ENCODE assay signal across 10 cellular contexts in genomic region chr17:57663326-57664070, GRCh38.
DNase-seq lines count a peak whose midpoint lies in the region; ATAC-seq and TF ChIP-seq lines count a peak whose summit lies in the region.
"Had no signal": no experiment of that assay in that cellular context is flagged by ENCODE, and none has a peak within 500 bp of the region (broad histone marks: within the 10 kb centered on the region; RNA-seq: fewer than 3 reads in every experiment).

No MANE protein-coding gene starts in this region.

- peak overlapping the region; percentile 49 for H3K4me3 ChIP-seq in coronary artery

- H3K36me3 Mint-ChIP-seq in nephron (ENCODE audit: low read depth) = peaks cover 10% of the 10 kb centered on the region
- peaks cover 3% of the 10 kb centered on the region for H3K36me3 Mint-ChIP-seq in activated CD4-positive, alpha-beta T cell treated with anti-CD3 and anti-CD28 coated beads, Interleukin-2, amount 10 ng/mL, durations not matched to agents 24 days and 14 days (ENCODE audit: low read depth)

- H3K27me3 Mint-ChIP-seq in stimulated activated naive CD8-positive, alpha-beta T cell treated with anti-CD3 and anti-CD28 coated beads, Interleukin-15, amount 100 ng/mL, for 72 hours = no peaks in the 10 kb centered on the region
- H3K27me3 Mint-ChIP-seq in nephron (ENCODE audit: low read depth) = peaks cover 7% of the 10 kb centered on the region
- H3K27me3 Mint-ChIP-seq in activated CD4-positive, alpha-beta T cell treated with anti-CD3 and anti-CD28 coated beads, Interleukin-2, amount 10 ng/mL, durations not matched to agents 24 days and 14 days = no peaks in the 10 kb centered on the region
- H3K27me3 Mint-ChIP-seq: naive thymus-derived CD4-positive, alpha-beta T cell; stimulated activated naive CD8-positive, alpha-beta T cell treated with anti-CD3 and anti-CD28 coated beads, Interleukin-15, Interleukin-2, amounts not matched to agents 100 ng/mL and 50 ng/mL, for 24 hours had no signal

- H3K9me3 Mint-ChIP-seq in stimulated activated naive CD8-positive, alpha-beta T cell treated with anti-CD3 and anti-CD28 coated beads, Interleukin-15, amount 100 ng/mL, for 72 hours = no peaks in the 10 kb centered on the region
- H3K9me3 Mint-ChIP-seq in nephron = no peaks in the 10 kb centered on the region
- H3K9me3 Mint-ChIP-seq in activated CD4-positive, alpha-beta T cell treated with anti-CD3 and anti-CD28 coated beads, Interleukin-2, amount 10 ng/mL, durations not matched to agents 24 days and 14 days = no peaks in the 10 kb centered on the region
- H3K9me3 Mint-ChIP-seq: naive thymus-derived CD4-positive, alpha-beta T cell; stimulated activated naive CD8-positive, alpha-beta T cell treated with anti-CD3 and anti-CD28 coated beads, Interleukin-15, Interleukin-2, amounts not matched to agents 100 ng/mL and 50 ng/mL, for 24 hours had no signal

- ATAC-seq in stimulated activated naive CD8-positive, alpha-beta T cell treated with anti-CD3 and anti-CD28 coated beads, Interleukin-15, amount 100 ng/mL, for 72 hours = no peak
- ATAC-seq in stimulated activated naive CD8-positive, alpha-beta T cell treated with anti-CD3 and anti-CD28 coated beads, Interleukin-15, Interleukin-2, amounts not matched to agents 100 U/mL and 50 U/mL, for 24 hours = no peak
- ATAC-seq in GM18858 (IDR thresholded peaks at IDR 0.05; ENCODE audit: unreplicated experiment) (no peak), HG03175 (IDR thresholded peaks at IDR 0.05; ENCODE audit: unreplicated experiment) (no peak)

- H3K27ac Mint-ChIP-seq in stimulated activated naive CD8-positive, alpha-beta T cell treated with anti-CD3 and anti-CD28 coated beads, Interleukin-15, amount 100 ng/mL, for 72 hours = peak overlapping the region; percentile 55 to 59
- H3K27ac Mint-ChIP-seq in nephron = peak overlapping the region; percentile 83 to 94 (median 88)
- H3K27ac Mint-ChIP-seq in activated CD4-positive, alpha-beta T cell treated with anti-CD3 and anti-CD28 coated beads, Interleukin-2, amount 10 ng/mL, durations not matched to agents 24 days and 14 days = no peak overlapping the region

- TF ChIP-seq CTCF in coronary artery (IDR thresholded peaks at IDR 0.05) = no peak
- no peak for TF ChIP-seq CTCF in nephron (IDR thresholded peaks at IDR 0.05; ENCODE audit: unreplicated experiment in 3 of 3)

- H3K4me1 Mint-ChIP-seq in stimulated activated naive CD8-positive, alpha-beta T cell treated with anti-CD3 and anti-CD28 coated beads, Interleukin-15, amount 100 ng/mL, for 72 hours = peaks cover 12% of the 10 kb centered on the region
- peaks cover 65% of the 10 kb centered on the region for H3K4me1 Mint-ChIP-seq in nephron
- no peaks in the 10 kb centered on the region for H3K4me1 Mint-ChIP-seq in activated CD4-positive, alpha-beta T cell treated with anti-CD3 and anti-CD28 coated beads, Interleukin-2, amount 10 ng/mL, durations not matched to agents 24 days and 14 days

- H3K4me3 Mint-ChIP-seq in stimulated activated naive CD8-positive, alpha-beta T cell treated with anti-CD3 and anti-CD28 coated beads, Interleukin-15, amount 100 ng/mL, for 72 hours = no peak overlapping the region
- H3K4me3 Mint-ChIP-seq in nephron = peak overlapping the region; percentile 74 to 81 (median 78)
- H3K4me3 Mint-ChIP-seq in activated CD4-positive, alpha-beta T cell treated with anti-CD3 and anti-CD28 coated beads, Interleukin-2, amount 10 ng/mL, durations not matched to agents 24 days and 14 days = no peak overlapping the region
- H3K4me3 Mint-ChIP-seq: naive thymus-derived CD4-positive, alpha-beta T cell; stimulated activated naive CD8-positive, alpha-beta T cell treated with anti-CD3 and anti-CD28 coated beads, Interleukin-15, Interleukin-2, amounts not matched to agents 100 ng/mL and 50 ng/mL, for 24 hours had no signal

- intact Hi-C loops in activated CD4-positive, alpha-beta T cell treated with anti-CD3 and anti-CD28 coated beads, Interleukin-2, amount 10 ng/mL, durations not matched to agents 24 days and 14 days (cut with micrococcal nuclease) = no loop called here

- peak overlapping the region; percentile 29 to 84 for H3K27ac ChIP-seq in coronary artery

- no peak for DNase-seq in stimulated activated naive CD8-positive, alpha-beta T cell treated with anti-CD3 and anti-CD28 coated beads, Interleukin-15, amount 100 ng/mL, for 72 hours
- DNase-seq in stimulated activated naive CD8-positive, alpha-beta T cell treated with anti-CD3 and anti-CD28 coated beads, Interleukin-15, Interleukin-2, amounts not matched to agents 100 U/mL and 50 U/mL, for 24 hours = no peak
- no peak for DNase-seq in coronary artery (ENCODE audit: low spot score)
- no peak for DNase-seq in activated CD4-positive, alpha-beta T cell treated with anti-CD3 and anti-CD28 coated beads, Interleukin-2, amount 50 U/mL, for 48 hours
- no peak for DNase-seq in activated CD4-positive, alpha-beta T cell treated with anti-CD3 and anti-CD28 coated beads, Interleukin-2, amount 10 ng/mL, durations not matched to agents 24 days and 14 days

Comparison
In these comparisons a context has a peak if more than half of its experiments do, and no peak if none do; other contexts are left out.
1. H3K4me3 Mint-ChIP-seq: peak in nephron (3 of 3); none in stimulated activated naive CD8-positive, alpha-beta T cell treated with anti-CD3 and anti-CD28 coated beads, Interleukin-15, amount 100 ng/mL, for 72 hours (0 of 2) and activated CD4-positive, alpha-beta T cell treated with anti-CD3 and anti-CD28 coated beads, Interleukin-2, amount 10 ng/mL, durations not matched to agents 24 days and 14 days (single experiment).